2 cellular contexts compared by ENCODE assay signal in the genomic region with DNA sequence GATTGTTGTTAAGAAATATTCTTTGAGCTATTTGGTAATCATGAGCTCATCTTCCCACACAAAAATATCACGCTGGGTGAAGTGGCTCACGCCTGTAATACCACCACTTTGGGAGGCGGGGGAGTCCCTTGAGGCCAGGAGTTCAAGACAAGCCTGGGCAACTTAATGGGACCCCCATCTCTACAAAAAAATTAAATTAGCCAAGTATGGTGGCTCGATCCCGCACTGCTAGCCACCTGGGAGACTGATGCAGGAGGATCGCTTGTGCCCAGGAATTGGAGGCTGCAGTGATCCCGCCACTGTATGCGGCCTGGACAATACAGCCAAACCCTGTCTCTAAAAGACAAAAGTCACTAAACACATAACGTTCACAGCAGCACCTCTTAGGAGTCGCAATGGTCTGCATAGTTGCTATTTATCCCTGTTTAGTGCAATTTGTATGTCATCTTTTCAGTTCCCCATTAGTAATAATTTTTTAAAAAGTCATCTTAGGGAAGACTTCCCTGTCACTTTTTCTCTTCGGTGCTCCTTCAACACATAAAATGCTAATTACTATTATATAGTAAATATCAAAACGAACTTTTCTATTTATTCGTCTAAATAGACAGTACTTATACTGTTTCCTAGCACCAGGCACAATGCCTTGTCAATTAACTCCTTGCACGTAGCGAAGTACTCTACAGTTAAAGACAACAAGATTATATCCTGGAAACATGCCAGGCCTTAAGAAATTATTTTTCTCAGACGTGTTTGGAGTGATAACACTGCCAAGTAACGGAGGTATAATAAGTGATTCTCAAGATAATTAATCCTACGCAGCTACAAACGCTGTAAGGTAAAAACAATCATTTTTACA.
TF ChIP-seq lines count a peak whose summit lies in the region.

No MANE protein-coding gene starts in this region.

TF ChIP-seq in K562, 482 proteins besides CTCF, POLR2A, EP300 and RAD21 (continues in another document):
- TF ChIP-seq NFIC (IDR thresholded peaks at IDR 0.05) = peak; percentile 78
- TF ChIP-seq ZFX (CRISPR knock-in tag; IDR thresholded peaks at IDR 0.05) = peak; percentile 37; the same call in 1 of the 2 replicates
- TF ChIP-seq, protein P1, sequence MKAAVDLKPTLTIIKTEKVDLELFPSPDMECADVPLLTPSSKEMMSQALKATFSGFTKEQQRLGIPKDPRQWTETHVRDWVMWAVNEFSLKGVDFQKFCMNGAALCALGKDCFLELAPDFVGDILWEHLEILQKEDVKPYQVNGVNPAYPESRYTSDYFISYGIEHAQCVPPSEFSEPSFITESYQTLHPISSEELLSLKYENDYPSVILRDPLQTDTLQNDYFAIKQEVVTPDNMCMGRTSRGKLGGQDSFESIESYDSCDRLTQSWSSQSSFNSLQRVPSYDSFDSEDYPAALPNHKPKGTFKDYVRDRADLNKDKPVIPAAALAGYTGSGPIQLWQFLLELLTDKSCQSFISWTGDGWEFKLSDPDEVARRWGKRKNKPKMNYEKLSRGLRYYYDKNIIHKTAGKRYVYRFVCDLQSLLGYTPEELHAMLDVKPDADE (conservative IDR thresholded peaks at IDR 0.05; ENCODE audit: control insufficient read depth, low read depth, low read length) = no peak
- TF ChIP-seq TBP (optimal IDR thresholded peaks at IDR 0.05; ENCODE audit: low read depth, low read length) = peak; percentile 27
- no peak for TF ChIP-seq ZKSCAN1 (IDR thresholded peaks at IDR 0.05; ENCODE audit: low read depth, low read length)
- TF ChIP-seq LARP7 (IDR thresholded peaks at IDR 0.05) = no peak
- TF ChIP-seq ZNF316 (IDR thresholded peaks at IDR 0.05) = no peak
- no peak for TF ChIP-seq SP2 (IDR thresholded peaks at IDR 0.05; ENCODE audit: extremely low read depth, low read depth, low read length, poor library complexity, severe bottlenecking)
- peak; percentile 15; the same call in 1 of the 2 replicates for TF ChIP-seq SMARCE1 (IDR thresholded peaks at IDR 0.05)
- TF ChIP-seq PHF20 (IDR thresholded peaks at IDR 0.05; ENCODE audit: partially characterized antibody) = no peak
- TF ChIP-seq CHD1 (IDR thresholded peaks at IDR 0.05; ENCODE audit: low read length) = peak; percentile 27
- TF ChIP-seq, protein P2, sequence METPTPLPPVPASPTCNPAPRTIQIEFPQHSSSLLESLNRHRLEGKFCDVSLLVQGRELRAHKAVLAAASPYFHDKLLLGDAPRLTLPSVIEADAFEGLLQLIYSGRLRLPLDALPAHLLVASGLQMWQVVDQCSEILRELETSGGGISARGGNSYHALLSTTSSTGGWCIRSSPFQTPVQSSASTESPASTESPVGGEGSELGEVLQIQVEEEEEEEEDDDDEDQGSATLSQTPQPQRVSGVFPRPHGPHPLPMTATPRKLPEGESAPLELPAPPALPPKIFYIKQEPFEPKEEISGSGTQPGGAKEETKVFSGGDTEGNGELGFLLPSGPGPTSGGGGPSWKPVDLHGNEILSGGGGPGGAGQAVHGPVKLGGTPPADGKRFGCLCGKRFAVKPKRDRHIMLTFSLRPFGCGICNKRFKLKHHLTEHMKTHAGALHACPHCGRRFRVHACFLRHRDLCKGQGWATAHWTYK (CRISPR knock-in tag; IDR thresholded peaks at IDR 0.05) = no peak
- TF ChIP-seq ZNF561 (CRISPR knock-in tag; conservative IDR thresholded peaks at IDR 0.05) = no peak
- TF ChIP-seq, protein P3, sequence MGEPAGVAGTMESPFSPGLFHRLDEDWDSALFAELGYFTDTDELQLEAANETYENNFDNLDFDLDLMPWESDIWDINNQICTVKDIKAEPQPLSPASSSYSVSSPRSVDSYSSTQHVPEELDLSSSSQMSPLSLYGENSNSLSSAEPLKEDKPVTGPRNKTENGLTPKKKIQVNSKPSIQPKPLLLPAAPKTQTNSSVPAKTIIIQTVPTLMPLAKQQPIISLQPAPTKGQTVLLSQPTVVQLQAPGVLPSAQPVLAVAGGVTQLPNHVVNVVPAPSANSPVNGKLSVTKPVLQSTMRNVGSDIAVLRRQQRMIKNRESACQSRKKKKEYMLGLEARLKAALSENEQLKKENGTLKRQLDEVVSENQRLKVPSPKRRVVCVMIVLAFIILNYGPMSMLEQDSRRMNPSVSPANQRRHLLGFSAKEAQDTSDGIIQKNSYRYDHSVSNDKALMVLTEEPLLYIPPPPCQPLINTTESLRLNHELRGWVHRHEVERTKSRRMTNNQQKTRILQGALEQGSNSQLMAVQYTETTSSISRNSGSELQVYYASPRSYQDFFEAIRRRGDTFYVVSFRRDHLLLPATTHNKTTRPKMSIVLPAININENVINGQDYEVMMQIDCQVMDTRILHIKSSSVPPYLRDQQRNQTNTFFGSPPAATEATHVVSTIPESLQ (CRISPR knock-in tag; IDR thresholded peaks at IDR 0.05) = no peak
- TF ChIP-seq HDGF (IDR thresholded peaks at IDR 0.05) = no peak
- TF ChIP-seq SMAD1 (IDR thresholded peaks at IDR 0.05; ENCODE audit: low read depth, low read length, partially characterized antibody) = no peak
- no peak for TF ChIP-seq KLF1 (tag; IDR thresholded peaks at IDR 0.05)
- TF ChIP-seq, protein P4, sequence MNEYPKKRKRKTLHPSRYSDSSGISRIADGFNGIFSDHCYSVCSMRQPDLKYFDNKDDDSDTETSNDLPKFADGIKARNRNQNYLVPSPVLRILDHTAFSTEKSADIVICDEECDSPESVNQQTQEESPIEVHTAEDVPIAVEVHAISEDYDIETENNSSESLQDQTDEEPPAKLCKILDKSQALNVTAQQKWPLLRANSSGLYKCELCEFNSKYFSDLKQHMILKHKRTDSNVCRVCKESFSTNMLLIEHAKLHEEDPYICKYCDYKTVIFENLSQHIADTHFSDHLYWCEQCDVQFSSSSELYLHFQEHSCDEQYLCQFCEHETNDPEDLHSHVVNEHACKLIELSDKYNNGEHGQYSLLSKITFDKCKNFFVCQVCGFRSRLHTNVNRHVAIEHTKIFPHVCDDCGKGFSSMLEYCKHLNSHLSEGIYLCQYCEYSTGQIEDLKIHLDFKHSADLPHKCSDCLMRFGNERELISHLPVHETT (CRISPR knock-in tag; conservative IDR thresholded peaks at IDR 0.05 in 1 of 2, IDR thresholded peaks at IDR 0.05 in 1 of 2) = no peak
- 0 out of 4 replicates have a peak, but pooled peaks of 1 of the 2 experiments have one; percentile 49 for TF ChIP-seq SIN3A (IDR thresholded peaks at IDR 0.05; ENCODE audit: borderline replicate concordance in 2 of 2, control insufficient read depth in 1 of 2, low read depth in 2 of 2, low read length in 2 of 2)
- no peak for TF ChIP-seq ZNF311 (CRISPR knock-in tag; IDR thresholded peaks at IDR 0.05)

TF ChIP-seq in liver, 16 proteins besides CTCF, POLR2A, EP300 and RAD21:
- no peak for TF ChIP-seq RXRA (IDR thresholded peaks at IDR 0.05)
- TF ChIP-seq JUND (IDR thresholded peaks at IDR 0.05) = no peak
- TF ChIP-seq, protein P5, sequence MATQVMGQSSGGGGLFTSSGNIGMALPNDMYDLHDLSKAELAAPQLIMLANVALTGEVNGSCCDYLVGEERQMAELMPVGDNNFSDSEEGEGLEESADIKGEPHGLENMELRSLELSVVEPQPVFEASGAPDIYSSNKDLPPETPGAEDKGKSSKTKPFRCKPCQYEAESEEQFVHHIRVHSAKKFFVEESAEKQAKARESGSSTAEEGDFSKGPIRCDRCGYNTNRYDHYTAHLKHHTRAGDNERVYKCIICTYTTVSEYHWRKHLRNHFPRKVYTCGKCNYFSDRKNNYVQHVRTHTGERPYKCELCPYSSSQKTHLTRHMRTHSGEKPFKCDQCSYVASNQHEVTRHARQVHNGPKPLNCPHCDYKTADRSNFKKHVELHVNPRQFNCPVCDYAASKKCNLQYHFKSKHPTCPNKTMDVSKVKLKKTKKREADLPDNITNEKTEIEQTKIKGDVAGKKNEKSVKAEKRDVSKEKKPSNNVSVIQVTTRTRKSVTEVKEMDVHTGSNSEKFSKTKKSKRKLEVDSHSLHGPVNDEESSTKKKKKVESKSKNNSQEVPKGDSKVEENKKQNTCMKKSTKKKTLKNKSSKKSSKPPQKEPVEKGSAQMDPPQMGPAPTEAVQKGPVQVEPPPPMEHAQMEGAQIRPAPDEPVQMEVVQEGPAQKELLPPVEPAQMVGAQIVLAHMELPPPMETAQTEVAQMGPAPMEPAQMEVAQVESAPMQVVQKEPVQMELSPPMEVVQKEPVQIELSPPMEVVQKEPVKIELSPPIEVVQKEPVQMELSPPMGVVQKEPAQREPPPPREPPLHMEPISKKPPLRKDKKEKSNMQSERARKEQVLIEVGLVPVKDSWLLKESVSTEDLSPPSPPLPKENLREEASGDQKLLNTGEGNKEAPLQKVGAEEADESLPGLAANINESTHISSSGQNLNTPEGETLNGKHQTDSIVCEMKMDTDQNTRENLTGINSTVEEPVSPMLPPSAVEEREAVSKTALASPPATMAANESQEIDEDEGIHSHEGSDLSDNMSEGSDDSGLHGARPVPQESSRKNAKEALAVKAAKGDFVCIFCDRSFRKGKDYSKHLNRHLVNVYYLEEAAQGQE (IDR thresholded peaks at IDR 0.05) = no peak
- TF ChIP-seq, protein P6, sequence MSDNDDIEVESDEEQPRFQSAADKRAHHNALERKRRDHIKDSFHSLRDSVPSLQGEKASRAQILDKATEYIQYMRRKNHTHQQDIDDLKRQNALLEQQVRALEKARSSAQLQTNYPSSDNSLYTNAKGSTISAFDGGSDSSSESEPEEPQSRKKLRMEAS (IDR thresholded peaks at IDR 0.05) = no peak
- no peak for TF ChIP-seq GABPA (IDR thresholded peaks at IDR 0.05 in 1 of 2, conservative IDR thresholded peaks at IDR 0.05 in 1 of 2)
- TF ChIP-seq NR2F2 (IDR thresholded peaks at IDR 0.05) = no peak
- TF ChIP-seq, protein P7, sequence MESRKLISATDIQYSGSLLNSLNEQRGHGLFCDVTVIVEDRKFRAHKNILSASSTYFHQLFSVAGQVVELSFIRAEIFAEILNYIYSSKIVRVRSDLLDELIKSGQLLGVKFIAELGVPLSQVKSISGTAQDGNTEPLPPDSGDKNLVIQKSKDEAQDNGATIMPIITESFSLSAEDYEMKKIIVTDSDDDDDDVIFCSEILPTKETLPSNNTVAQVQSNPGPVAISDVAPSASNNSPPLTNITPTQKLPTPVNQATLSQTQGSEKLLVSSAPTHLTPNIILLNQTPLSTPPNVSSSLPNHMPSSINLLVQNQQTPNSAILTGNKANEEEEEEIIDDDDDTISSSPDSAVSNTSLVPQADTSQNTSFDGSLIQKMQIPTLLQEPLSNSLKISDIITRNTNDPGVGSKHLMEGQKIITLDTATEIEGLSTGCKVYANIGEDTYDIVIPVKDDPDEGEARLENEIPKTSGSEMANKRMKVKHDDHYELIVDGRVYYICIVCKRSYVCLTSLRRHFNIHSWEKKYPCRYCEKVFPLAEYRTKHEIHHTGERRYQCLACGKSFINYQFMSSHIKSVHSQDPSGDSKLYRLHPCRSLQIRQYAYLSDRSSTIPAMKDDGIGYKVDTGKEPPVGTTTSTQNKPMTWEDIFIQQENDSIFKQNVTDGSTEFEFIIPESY (IDR thresholded peaks at IDR 0.05) = no peak
- no peak for TF ChIP-seq FOXA2 (IDR thresholded peaks at IDR 0.05)
- TF ChIP-seq SP1 (IDR thresholded peaks at IDR 0.05) = no peak
- no peak for TF ChIP-seq FOXA1 (IDR thresholded peaks at IDR 0.05)
